22 cellular contexts compared by ENCODE assay signal in genomic region chr1:98330224-98330623, GRCh38.
"Had no signal": no experiment of that assay in that cellular context is flagged by ENCODE, and none has a peak within 500 bp of the region (broad histone marks: within the 10 kb centered on the region; RNA-seq: fewer than 3 reads in every experiment).

No MANE protein-coding gene starts in this region.

- H3K36me3 Mint-ChIP-seq: activated CD8-positive, alpha-beta memory T cell treated with anti-CD3 and anti-CD28 coated beads, Interleukin-2, amount 10 ng/mL, durations not matched to agents 7 days and 5 days; activated naive CD8-positive, alpha-beta T cell treated with anti-CD3 and anti-CD28 coated beads, Interleukin-2, amount 10 ng/mL, durations not matched to agents 7 days and 5 days; brain; mesothelial cell of epicardium; stimulated activated naive B cell treated with anti-CD40 and anti-IgM and Interleukin-4, amounts not matched to agents 10 μg/mL and 1 μg/mL and 100 μg/mL, for 72 hours had no signal

- H3K4me1 Mint-ChIP-seq: activated B cell treated with CpG ODN at 0.5 μM for 24 hours; activated naive CD8-positive, alpha-beta T cell treated with anti-CD3 and anti-CD28 coated beads, Interleukin-2, amount 10 ng/mL, durations not matched to agents 7 days and 5 days had no signal

- DNase-seq: activated B cell treated with CpG ODN at 0.5 μM for 24 hours; activated CD4-positive, alpha-beta memory T cell treated with anti-CD3 and anti-CD28 coated beads, Interleukin-2, amount 10 ng/mL, durations not matched to agents 7 days and 5 days; activated CD4-positive, alpha-beta T cell treated with anti-CD3 and anti-CD28 coated beads for 48 hours; activated CD8-positive, alpha-beta memory T cell treated with anti-CD3 and anti-CD28 coated beads, Interleukin-2, amount 10 ng/mL, durations not matched to agents 7 days and 5 days; activated naive CD4-positive, alpha-beta T cell treated with Interleukin-2 at 50 U/mL for 16 hours; activated naive CD8-positive, alpha-beta T cell treated with anti-CD3 and anti-CD28 coated beads, Interleukin-2, amount 10 ng/mL, durations not matched to agents 7 days and 5 days; central memory CD4-positive, alpha-beta T cell; foreskin melanocyte; glutamatergic neuron; hippocampal formation; islet precursor cell; lower lobe of right lung; posterior cingulate gyrus; sigmoid colon; spleen; stimulated activated naive B cell treated with anti-CD40 and anti-IgM and Interleukin-4, amounts not matched to agents 10 μg/mL and 1 μg/mL and 100 μg/mL, for 72 hours; upper lobe of left lung had no signal

- ATAC-seq: activated CD8-positive, alpha-beta memory T cell treated with anti-CD3 and anti-CD28 coated beads, Interleukin-2, amount 10 ng/mL, durations not matched to agents 7 days and 5 days; lower lobe of right lung had no signal

- H3K4me3 Mint-ChIP-seq: activated B cell treated with CpG ODN at 0.5 μM for 24 hours; activated CD4-positive, alpha-beta memory T cell treated with anti-CD3 and anti-CD28 coated beads, Interleukin-2, amount 10 ng/mL, durations not matched to agents 7 days and 5 days; activated CD8-positive, alpha-beta memory T cell treated with anti-CD3 and anti-CD28 coated beads, Interleukin-2, amount 10 ng/mL, durations not matched to agents 7 days and 5 days; activated naive CD8-positive, alpha-beta T cell treated with anti-CD3 and anti-CD28 coated beads, Interleukin-2, amount 10 ng/mL, durations not matched to agents 7 days and 5 days; brain; mesothelial cell of epicardium; nephron; stimulated activated naive B cell treated with anti-CD40 and anti-IgM and Interleukin-4, amounts not matched to agents 10 μg/mL and 1 μg/mL and 100 μg/mL, for 72 hours; T-helper 2 cell treated with Interferon-gamma antibody and Interleukin-4, amounts not matched to agents 5 μg/mL and 100 μg/mL, for 36 hours had no signal

- H3K9me3 Mint-ChIP-seq: activated B cell treated with CpG ODN at 0.5 μM for 24 hours; activated CD4-positive, alpha-beta memory T cell treated with anti-CD3 and anti-CD28 coated beads, Interleukin-2, amount 10 ng/mL, durations not matched to agents 7 days and 5 days; activated naive CD8-positive, alpha-beta T cell treated with anti-CD3 and anti-CD28 coated beads, Interleukin-2, amount 10 ng/mL, durations not matched to agents 7 days and 5 days; activated T-helper 2 cell treated with anti-CD3 and anti-CD28 coated beads, Interferon-gamma antibody, Interleukin-2, Interleukin-4, amounts not matched to agents 10 μg/mL and 5 μg/mL and 100 μg/mL, durations not matched to agents 14 hours and 24 hours and 36 hours; brain; mesothelial cell of epicardium; nephron; T-helper 2 cell treated with Interferon-gamma antibody and Interleukin-4, amounts not matched to agents 5 μg/mL and 100 μg/mL, for 36 hours had no signal

- H3K27ac Mint-ChIP-seq: activated B cell treated with CpG ODN at 0.5 μM for 24 hours; activated CD4-positive, alpha-beta memory T cell treated with anti-CD3 and anti-CD28 coated beads, Interleukin-2, amount 10 ng/mL, durations not matched to agents 7 days and 5 days; activated CD8-positive, alpha-beta memory T cell treated with anti-CD3 and anti-CD28 coated beads, Interleukin-2, amount 10 ng/mL, durations not matched to agents 7 days and 5 days; activated naive CD8-positive, alpha-beta T cell treated with anti-CD3 and anti-CD28 coated beads, Interleukin-2, amount 10 ng/mL, durations not matched to agents 7 days and 5 days; activated T-helper 2 cell treated with anti-CD3 and anti-CD28 coated beads, Interferon-gamma antibody, Interleukin-2, Interleukin-4, amounts not matched to agents 10 μg/mL and 5 μg/mL and 100 μg/mL, durations not matched to agents 14 hours and 24 hours and 36 hours; mesothelial cell of epicardium; nephron; stimulated activated naive B cell treated with anti-CD40 and anti-IgM and Interleukin-4, amounts not matched to agents 10 μg/mL and 1 μg/mL and 100 μg/mL, for 72 hours; T-helper 2 cell treated with Interferon-gamma antibody and Interleukin-4, amounts not matched to agents 5 μg/mL and 100 μg/mL, for 36 hours had no signal

- H3K27me3 Mint-ChIP-seq: activated B cell treated with CpG ODN at 0.5 μM for 24 hours; stimulated activated naive B cell treated with anti-CD40 and anti-IgM and Interleukin-4, amounts not matched to agents 10 μg/mL and 1 μg/mL and 100 μg/mL, for 72 hours had no signal
